Comparison of ENCODE assay signal across 1 cellular context in genomic region chr5:139251281-139251687, GRCh38.
TF ChIP-seq lines count a peak whose summit lies in the region.

No MANE protein-coding gene starts in this region.

TF ChIP-seq in HepG2, 621 proteins besides CTCF, POLR2A, EP300 and RAD21 (continued from another document):
- peak; percentile 94 for TF ChIP-seq ZNF629 (CRISPR knock-in tag; conservative IDR thresholded peaks at IDR 0.05)
- peak; percentile 63; the same call in 1 of the 2 replicates for TF ChIP-seq ADNP (CRISPR knock-in tag; IDR thresholded peaks at IDR 0.05)
- TF ChIP-seq NFYB (CRISPR knock-in tag; IDR thresholded peaks at IDR 0.05): no peak
